ENCODE assay signal across 29 cellular contexts in the genomic region with DNA sequence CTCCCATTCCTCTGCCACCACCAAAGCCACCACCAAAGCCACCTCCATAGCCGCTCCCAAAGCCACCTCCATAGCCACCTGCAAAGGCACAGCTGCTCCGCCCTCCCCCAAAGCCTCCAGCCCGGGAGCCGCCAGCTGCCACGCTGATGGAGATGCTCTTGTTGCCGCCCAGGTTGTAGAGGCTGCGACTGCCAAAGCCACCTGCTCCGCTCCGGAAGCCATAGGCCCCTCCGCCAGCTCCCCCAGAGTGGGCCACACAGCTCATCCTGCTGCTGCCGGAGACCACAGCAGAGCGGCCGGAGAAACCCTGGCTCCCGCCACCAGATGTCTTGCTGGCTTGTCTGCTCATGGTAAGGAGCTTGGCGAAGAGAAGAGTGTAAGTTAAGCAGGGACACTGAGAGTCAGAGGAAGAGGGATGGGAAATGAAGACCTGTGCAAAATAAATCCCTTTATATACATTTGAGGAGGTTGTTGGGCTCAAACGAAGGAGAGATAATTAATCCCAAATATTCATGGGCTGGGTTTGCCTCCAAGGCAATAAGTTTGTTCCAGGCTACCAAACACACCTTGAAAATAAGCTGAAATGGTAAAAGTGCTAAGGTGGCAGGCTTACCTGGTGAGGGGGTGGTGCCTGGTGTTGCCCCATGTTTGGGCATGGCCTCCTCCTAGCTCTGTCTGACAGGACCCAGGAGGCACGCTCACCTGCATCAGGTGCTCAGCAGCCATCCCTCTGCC. TPM values are rescaled to one million over a fixed set of nuclear protein-coding genes. Genes with fewer than 3 reads are reported as not detected.
"Had no signal": no experiment of that assay in that cellular context is flagged by ENCODE, and none has a peak within 500 bp of the region (broad histone marks: within the 10 kb centered on the region; RNA-seq: fewer than 3 reads in every experiment).

KRT3 (minus strand) TSS at position 424 of the 735 bp plus-strand sequence; CDS start at position 349, 75 bp downstream.

- H3K4me3 Mint-ChIP-seq: activated CD4-positive, alpha-beta T cell treated with anti-CD3 and anti-CD28 coated beads for 36 hours; activated CD8-positive, alpha-beta memory T cell treated with anti-CD3 and anti-CD28 coated beads, Interleukin-2, amount 10 ng/mL, durations not matched to agents 7 days and 5 days; activated CD8-positive, alpha-beta T cell treated with anti-CD3 and anti-CD28 coated beads, Interleukin-2, amount 10 ng/mL, durations not matched to agents 7 days and 5 days; activated naive CD4-positive, alpha-beta T cell treated with anti-CD3 and anti-CD28 coated beads, Interleukin-2, amount 50 U/mL, for 24 hours; mesothelial cell of epicardium; naive B cell; stimulated activated effector memory CD8-positive, alpha-beta T cell treated with anti-CD3 and anti-CD28 coated beads, Interleukin-12 subunit alpha, Interleukin-12 subunit beta, amount 100 ng/mL, for 72 hours had no signal

- DNase-seq: activated CD4-positive, alpha-beta T cell treated with anti-CD3 and anti-CD28 coated beads for 36 hours; activated CD4-positive, CD25-positive, alpha-beta regulatory T cell; activated CD8-positive, alpha-beta memory T cell treated with anti-CD3 and anti-CD28 coated beads, Interleukin-2, amount 10 ng/mL, durations not matched to agents 7 days and 5 days; activated CD8-positive, alpha-beta T cell treated with anti-CD3 and anti-CD28 coated beads, Interleukin-2, amount 10 ng/mL, durations not matched to agents 7 days and 5 days; activated T-cell treated with anti-CD3 and anti-CD28 coated beads, Interleukin-2, amount 50 U/mL, for 48 hours; anterior cingulate cortex; body of pancreas; dermis blood vessel endothelial cell; effector CD4-positive, alpha-beta T cell; esophagus squamous epithelium; foreskin melanocyte; glutamatergic neuron; left cardiac atrium; mammary epithelial cell; naive B cell; ovary; retina; stimulated activated CD4-positive, alpha-beta T cell treated with anti-CD3 and anti-CD28 coated beads, Interleukin-4, amount 100 ng/mL, for 24 hours; stomach; tibial artery had no signal

- H3K36me3 ChIP-seq: esophagus squamous epithelium, ovary, prostate gland, stomach, tibial artery had no signal

- H3K4me1 Mint-ChIP-seq: naive B cell had no signal

- H3K36me3 Mint-ChIP-seq: activated CD8-positive, alpha-beta memory T cell treated with anti-CD3 and anti-CD28 coated beads, Interleukin-2, amount 10 ng/mL, durations not matched to agents 7 days and 5 days; mesothelial cell of epicardium; naive B cell; stimulated activated effector memory CD8-positive, alpha-beta T cell treated with anti-CD3 and anti-CD28 coated beads, Interleukin-12 subunit alpha, Interleukin-12 subunit beta, amount 100 ng/mL, for 72 hours had no signal

- H3K27me3 ChIP-seq: body of pancreas, ovary had no signal

- H3K9me3 ChIP-seq: body of pancreas, esophagus squamous epithelium, ovary, prostate gland, stomach, tibial artery had no signal

- H3K4me3 ChIP-seq: body of pancreas, esophagus squamous epithelium, ovary, prostate gland, skin epidermis, stomach, tibial artery had no signal

- ATAC-seq: activated CD4-positive, alpha-beta T cell treated with anti-CD3 and anti-CD28 coated beads for 36 hours; activated CD8-positive, alpha-beta memory T cell treated with anti-CD3 and anti-CD28 coated beads, Interleukin-2, amount 10 ng/mL, durations not matched to agents 7 days and 5 days; activated CD8-positive, alpha-beta T cell treated with anti-CD3 and anti-CD28 coated beads, Interleukin-2, amount 10 ng/mL, durations not matched to agents 7 days and 5 days; body of pancreas; left cardiac atrium; sciatic nerve; stimulated activated effector memory CD8-positive, alpha-beta T cell treated with anti-CD3 and anti-CD28 coated beads, Interleukin-12 subunit alpha, Interleukin-12 subunit beta, amount 100 ng/mL, for 72 hours had no signal

- H3K27me3 Mint-ChIP-seq: activated naive CD4-positive, alpha-beta T cell treated with anti-CD3 and anti-CD28 coated beads, Interleukin-2, amount 50 U/mL, for 24 hours had no signal

- H3K27ac ChIP-seq: body of pancreas, esophagus squamous epithelium, ovary, prostate gland, stomach, tibial artery had no signal

- H3K9me3 Mint-ChIP-seq: activated naive CD4-positive, alpha-beta T cell treated with anti-CD3 and anti-CD28 coated beads, Interleukin-2, amount 50 U/mL, for 24 hours; activated T-helper 2 cell treated with anti-CD3 and anti-CD28 coated beads, Interferon-gamma antibody, Interleukin-2, Interleukin-4, amounts not matched to agents 10 μg/mL and 5 μg/mL and 100 μg/mL, durations not matched to agents 14 hours and 24 hours and 36 hours; mesothelial cell of epicardium; naive B cell; stimulated activated effector memory CD8-positive, alpha-beta T cell treated with anti-CD3 and anti-CD28 coated beads, Interleukin-12 subunit alpha, Interleukin-12 subunit beta, amount 100 ng/mL, for 72 hours had no signal

- H3K4me1 ChIP-seq: prostate gland, tibial artery had no signal

- H3K27ac Mint-ChIP-seq: activated CD4-positive, alpha-beta T cell treated with anti-CD3 and anti-CD28 coated beads for 36 hours; activated CD8-positive, alpha-beta memory T cell treated with anti-CD3 and anti-CD28 coated beads, Interleukin-2, amount 10 ng/mL, durations not matched to agents 7 days and 5 days; activated CD8-positive, alpha-beta T cell treated with anti-CD3 and anti-CD28 coated beads, Interleukin-2, amount 10 ng/mL, durations not matched to agents 7 days and 5 days; activated T-helper 2 cell treated with anti-CD3 and anti-CD28 coated beads, Interferon-gamma antibody, Interleukin-2, Interleukin-4, amounts not matched to agents 10 μg/mL and 5 μg/mL and 100 μg/mL, durations not matched to agents 14 hours and 24 hours and 36 hours; mesothelial cell of epicardium; naive B cell; stimulated activated effector memory CD8-positive, alpha-beta T cell treated with anti-CD3 and anti-CD28 coated beads, Interleukin-12 subunit alpha, Interleukin-12 subunit beta, amount 100 ng/mL, for 72 hours had no signal

RNA-seq across cellular contexts. Expression of gene KRT3, which starts in this region (rescaled TPM):
- total RNA-seq: activated CD4-positive, alpha-beta T cell treated with anti-CD3 and anti-CD28 coated beads for 36 hours; activated CD8-positive, alpha-beta memory T cell treated with anti-CD3 and anti-CD28 coated beads, Interleukin-2, amount 10 ng/mL, durations not matched to agents 7 days and 5 days; activated CD8-positive, alpha-beta T cell treated with anti-CD3 and anti-CD28 coated beads, Interleukin-2, amount 10 ng/mL, durations not matched to agents 7 days and 5 days; activated T-helper 2 cell treated with anti-CD3 and anti-CD28 coated beads, Interferon-gamma antibody, Interleukin-2, Interleukin-4, amounts not matched to agents 10 μg/mL and 5 μg/mL and 100 μg/mL, durations not matched to agents 14 hours and 24 hours and 36 hours; body of pancreas; dermis blood vessel endothelial cell; left cardiac atrium; liver; mammary epithelial cell; ovary; prostate gland; sciatic nerve; stomach; ureter had no signal
